ENCODE assay signal across 12 cellular contexts in the genomic region with DNA sequence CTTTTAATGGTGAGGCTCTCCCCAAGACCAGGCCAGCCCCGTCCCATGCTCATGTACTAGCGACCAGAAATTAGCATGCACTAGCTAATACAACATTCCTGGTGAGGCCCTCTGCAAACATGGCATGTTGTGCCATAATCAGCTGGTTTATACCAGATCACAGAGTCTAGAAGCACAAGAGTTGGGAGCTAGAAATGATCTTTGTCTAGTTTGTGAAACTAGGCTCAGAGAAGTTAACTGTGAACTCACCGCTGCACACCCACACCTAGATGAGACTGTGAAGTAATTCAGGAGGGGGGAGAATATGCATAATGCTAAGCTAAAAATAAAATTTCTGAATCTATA. TPM values are rescaled to one million over a fixed set of nuclear protein-coding genes. Genes with fewer than 3 reads are reported as not detected.
A peak's percentile ranks its signal among the peaks of the same experiment; 100 is the strongest.
DNase-seq lines count a peak whose midpoint lies in the region; ATAC-seq lines count a peak whose summit lies in the region.
"Had no signal": no experiment of that assay in that cellular context is flagged by ENCODE, and none has a peak within 500 bp of the region (broad histone marks: within the 10 kb centered on the region; RNA-seq: fewer than 3 reads in every experiment).

No MANE protein-coding gene starts in this region.

- DNase-seq in stimulated activated naive CD8-positive, alpha-beta T cell treated with anti-CD3 and anti-CD28 coated beads, Interleukin-15, Interleukin-2, amounts not matched to agents 100 U/mL and 50 U/mL, for 24 hours, result no peak
- DNase-seq in caudate nucleus (lab: John Stamatoyannopoulos, UW), result peak in 5 of 61 donors; percentile 17 to 73 (median 28)
- DNase-seq in mesendoderm, result peak; percentile 36
- no peak for DNase-seq in SKM-1 treated with dmso at 0.1 percent for 144 hours (lab: John Stamatoyannopoulos, UW; ENCODE audit: unreplicated experiment)
- DNase-seq in activated effector memory CD4-positive, alpha-beta T cell treated with anti-CD3 and anti-CD28 coated beads, Interleukin-2, amount 50 U/mL, for 16 hours, result no peak
- no peak for DNase-seq in T1000 (lab: John Stamatoyannopoulos, UW)
- DNase-seq: BE2C, NCI-H2029 treated with DMSO at 0.1 percent for 48 hours, ovary had no signal

- H3K27me3 ChIP-seq in mesendoderm (ENCODE audit: insufficient read depth, low read length, poor library complexity), result no peaks in the 10 kb centered on the region
- H3K27me3 ChIP-seq: BE2C, ovary had no signal

- H3K4me1 ChIP-seq in mesendoderm (ENCODE audit: control insufficient read depth, low read depth, low read length), result peaks cover 18% of the 10 kb centered on the region
- H3K4me1 ChIP-seq: BE2C had no signal

- peak overlapping the region; percentile 67 for H2BK15ac ChIP-seq in mesendoderm (replicated peaks; ENCODE audit: low read depth)

- no CpG with 5 or more reads among the region's 3 CpGs for WGBS in mesendoderm (ENCODE audit: extremely low coverage, insufficient coverage, low lambda C conversion rate)

- H3K79me1 ChIP-seq in mesendoderm (ENCODE audit: low read length), result no peaks in the 10 kb centered on the region

- no peaks in the 10 kb centered on the region for H3K79me2 ChIP-seq in mesendoderm (ENCODE audit: control insufficient read depth, insufficient read depth, low read length)

- no peak overlapping the region for H3K4me3 ChIP-seq in mesendoderm (ENCODE audit: low read length)
- H3K4me3 ChIP-seq: ovary had no signal

- peaks cover 46% of the 10 kb centered on the region for H3K4me1 Mint-ChIP-seq in stimulated activated naive CD8-positive, alpha-beta T cell treated with anti-CD3 and anti-CD28 coated beads, Interleukin-15, Interleukin-2, amounts not matched to agents 100 ng/mL and 50 ng/mL, for 24 hours (ENCODE audit: low read depth)

- peak overlapping the region; percentile 5 for H3K9ac ChIP-seq in mesendoderm (ENCODE audit: low read length)

- H3K9me3 Mint-ChIP-seq in stimulated activated naive CD8-positive, alpha-beta T cell treated with anti-CD3 and anti-CD28 coated beads, Interleukin-15, Interleukin-2, amounts not matched to agents 100 ng/mL and 50 ng/mL, for 24 hours, result no peaks in the 10 kb centered on the region

- peak overlapping the region; percentile 78 for H3K4ac ChIP-seq in mesendoderm (ENCODE audit: low read depth, low read length)

- no peak overlapping the region for H4K5ac ChIP-seq in mesendoderm (ENCODE audit: low read length)

- peak overlapping the region; percentile 11 for H3K56ac ChIP-seq in mesendoderm (ENCODE audit: low read length)

- H3K36me3 ChIP-seq in mesendoderm (ENCODE audit: control insufficient read depth, insufficient read depth, low read length), result peaks cover 2% of the 10 kb centered on the region
- H3K36me3 ChIP-seq: ovary had no signal

- H2BK120ac ChIP-seq in mesendoderm (ENCODE audit: low read depth, low read length), result peak overlapping the region; percentile 2

- H4K8ac ChIP-seq in mesendoderm (ENCODE audit: low read depth, low read length), result no peak overlapping the region

- no peak overlapping the region for H3K4me3 Mint-ChIP-seq in stimulated activated naive CD8-positive, alpha-beta T cell treated with anti-CD3 and anti-CD28 coated beads, Interleukin-15, Interleukin-2, amounts not matched to agents 100 ng/mL and 50 ng/mL, for 24 hours

- no peak overlapping the region for H3K23ac ChIP-seq in mesendoderm (ENCODE audit: low read length)

- no peak for ATAC-seq in stimulated activated naive CD8-positive, alpha-beta T cell treated with anti-CD3 and anti-CD28 coated beads, Interleukin-15, Interleukin-2, amounts not matched to agents 100 U/mL and 50 U/mL, for 24 hours
- no peak for ATAC-seq in HG03565 (IDR thresholded peaks at IDR 0.05; ENCODE audit: unreplicated experiment)
- ATAC-seq: esophagus mucosa had no signal

- H3K27me3 Mint-ChIP-seq in stimulated activated naive CD8-positive, alpha-beta T cell treated with anti-CD3 and anti-CD28 coated beads, Interleukin-15, Interleukin-2, amounts not matched to agents 100 ng/mL and 50 ng/mL, for 24 hours, result no peaks in the 10 kb centered on the region

- no peak overlapping the region for H2AK5ac ChIP-seq in mesendoderm (ENCODE audit: low read length)

- H3K27ac Mint-ChIP-seq in stimulated activated naive CD8-positive, alpha-beta T cell treated with anti-CD3 and anti-CD28 coated beads, Interleukin-15, Interleukin-2, amounts not matched to agents 100 ng/mL and 50 ng/mL, for 24 hours, result peak overlapping the region; percentile 74

- H3K4me2 ChIP-seq in mesendoderm (ENCODE audit: low read length), result no peak overlapping the region

- peaks cover 36% of the 10 kb centered on the region for H3K36me3 Mint-ChIP-seq in stimulated activated naive CD8-positive, alpha-beta T cell treated with anti-CD3 and anti-CD28 coated beads, Interleukin-15, Interleukin-2, amounts not matched to agents 100 ng/mL and 50 ng/mL, for 24 hours (ENCODE audit: low read depth)

- H3K27ac ChIP-seq in caudate nucleus (ENCODE audit: low read depth, low read length) (peak overlapping the region; percentile 63), mesendoderm (ENCODE audit: low read depth, low read length) (peak overlapping the region; percentile 20)

- peak overlapping the region; percentile 38 for H2BK5ac ChIP-seq in mesendoderm (ENCODE audit: low read length)

- H3K18ac ChIP-seq in mesendoderm (ENCODE audit: low read length), result peak overlapping the region; percentile 25

RNA-seq across cellular contexts. Expression of gene MTMR12, which starts 37.3 kb away (rescaled TPM):
- polyA plus RNA-seq in mesendoderm (2013, experiment 1 of 2), result 20.5 TPM
- polyA plus RNA-seq in mesendoderm (2013, experiment 2 of 2), result 21.3 TPM
